8 cellular contexts compared by ENCODE assay signal in the genomic region with DNA sequence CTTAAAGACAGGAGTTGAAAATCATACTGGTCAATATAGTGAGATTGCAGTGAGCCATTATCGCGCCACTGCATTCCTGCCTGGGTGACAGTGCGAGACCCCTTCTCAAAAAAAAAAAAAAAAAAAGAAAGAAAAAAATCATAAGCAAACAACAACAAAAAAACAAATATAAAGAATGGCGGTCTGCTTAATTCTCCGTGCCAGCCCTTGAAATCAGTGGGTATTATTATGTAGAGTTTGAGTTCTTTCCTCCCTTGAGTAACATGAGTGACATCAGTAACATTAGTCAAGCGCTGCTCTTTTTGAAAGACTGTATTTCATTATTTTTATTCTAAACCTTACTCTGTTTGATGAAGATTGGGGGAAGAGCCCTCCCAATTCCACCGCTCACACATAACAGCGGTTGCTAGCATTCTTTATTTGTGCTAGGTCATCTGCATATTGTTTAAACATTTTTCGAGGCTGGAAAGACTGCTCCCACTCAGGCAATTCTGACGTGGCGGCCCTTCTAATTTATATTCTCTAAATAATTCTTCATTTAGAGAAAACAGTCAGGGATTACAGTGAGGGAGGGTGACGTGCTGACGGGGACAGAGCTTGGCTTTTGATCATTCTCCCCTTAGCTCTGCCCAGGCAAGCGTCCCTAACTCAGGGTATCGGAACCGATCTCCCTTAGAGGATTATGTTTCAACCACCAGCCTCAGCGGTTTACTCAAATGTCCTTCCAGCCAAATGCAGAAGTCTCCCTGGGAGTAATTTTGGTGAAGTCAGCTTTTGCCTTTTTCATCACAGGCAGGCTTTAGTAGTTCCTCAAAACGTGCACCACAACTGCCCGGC. TPM values are rescaled to one million over a fixed set of nuclear protein-coding genes. Genes with fewer than 3 reads are reported as not detected.
A peak's percentile ranks its signal among the peaks of the same experiment; 100 is the strongest.
DNase-seq lines count a peak whose midpoint lies in the region; ATAC-seq and TF ChIP-seq lines count a peak whose summit lies in the region.

No MANE protein-coding gene starts in this region.

- no peak for TF ChIP-seq CTCF in coronary artery (IDR thresholded peaks at IDR 0.05)

- peaks cover 21% of the 10 kb centered on the region for H3K4me1 ChIP-seq in HUES64 (ENCODE audit: insufficient read depth, low read length)

- H3K27me3 ChIP-seq in HUES64 (ENCODE audit: insufficient read depth, low read length) = peaks cover 7% of the 10 kb centered on the region; the same call in 1 of the 2 replicates

- no peaks in the 10 kb centered on the region for H3K36me3 Mint-ChIP-seq in memory B cell

- H3K9me3 Mint-ChIP-seq in memory B cell = no peaks in the 10 kb centered on the region

- peak overlapping the region; percentile 89 for H3K9ac ChIP-seq in HUES64 (ENCODE audit: low read depth, low read length)

- ATAC-seq in memory B cell (ENCODE audit: low read depth) = peak; percentile 54

- H3K27ac ChIP-seq in HUES64 (ENCODE audit: low read depth, low read length) (peak overlapping the region; percentile 98), coronary artery (peak overlapping the region; percentile 97 to 100)

- H3K4me3 ChIP-seq in HUES64 (ENCODE audit: low read length) (peak overlapping the region; percentile 76), coronary artery (peak overlapping the region; percentile 99)

- 7% methylated on average over 15 of the region's 19 CpGs for WGBS in HUES64

- no peaks in the 10 kb centered on the region for H3K9me3 ChIP-seq in HUES64 (ENCODE audit: insufficient read depth, low read depth, low read length)

- H3K27ac Mint-ChIP-seq in memory B cell = peak overlapping the region; percentile 99

- H3K4me1 Mint-ChIP-seq in memory B cell = peaks cover 17% of the 10 kb centered on the region

- DNase-seq in NCI-H1105 treated with DMSO at 0.1 percent for 48 hours (lab: John Stamatoyannopoulos, UW) (peak; percentile 69), NCI-H1105 (lab: John Stamatoyannopoulos, UW) (no peak), SKM-1 (lab: John Stamatoyannopoulos, UW; ENCODE audit: unreplicated experiment) (peak; percentile 91), coronary artery (ENCODE audit: low spot score) (no peak), memory B cell (ENCODE audit: low spot score in 2 of 2) (no peak), superior temporal gyrus (ENCODE audit: extremely low spot score) (peak; percentile 73), NCI-H226 (no peak)

- H3K36me3 ChIP-seq in HUES64 (ENCODE audit: insufficient read depth, low read length) = no peaks in the 10 kb centered on the region

- no peaks in the 10 kb centered on the region for H3K27me3 Mint-ChIP-seq in memory B cell

- H3K4me3 Mint-ChIP-seq in memory B cell = peak overlapping the region; percentile 92

RNA-seq across cellular contexts. Expression of a gene that starts 0.9 kb away (rescaled TPM):
- 45.1 TPM for polyA plus RNA-seq in HUES64 (2013, experiment 1 of 2)
- polyA plus RNA-seq in HUES64 (2013, experiment 2 of 2) = 44.3 TPM

RNA-seq across cellular contexts. Expression of a gene that starts 44.9 kb away (rescaled TPM):
- 21.1 TPM for polyA plus RNA-seq in HUES64 (2013, experiment 1 of 2)
- polyA plus RNA-seq in HUES64 (2013, experiment 2 of 2) = 24.5 TPM

Comparison
In these comparisons a context has a peak if more than half of its experiments do, and no peak if none do; other contexts are left out.
1. DNase-seq: peak in NCI-H1105 treated with DMSO at 0.1 percent for 48 hours (single experiment), SKM-1 (single experiment) and superior temporal gyrus (single experiment); none in NCI-H1105 (single experiment), coronary artery (single experiment), memory B cell (0 of 2) and NCI-H226 (single experiment).